In genomic region chr19:47471733-47472457, GRCh38 we compare ENCODE assay signal across 8 cellular contexts. TPM values are rescaled to one million over a fixed set of nuclear protein-coding genes. Genes with fewer than 3 reads are reported as not detected.
DNase-seq lines count a peak whose midpoint lies in the region; ATAC-seq and TF ChIP-seq lines count a peak whose summit lies in the region.

Gene SLC8A2, minus strand, starts transcription at chr19:47471893. Its CDS starts 5,490 bp downstream, at chr19:47466403.

- H3K9me3 Mint-ChIP-seq in chondrocyte (ENCODE audit: low read depth): no peaks in the 10 kb centered on the region

- peaks cover 3% of the 10 kb centered on the region for H3K36me3 Mint-ChIP-seq in chondrocyte (ENCODE audit: low read depth)

- ATAC-seq in left lobe of liver (peak; percentile 66), GM18868 (IDR thresholded peaks at IDR 0.05; ENCODE audit: unreplicated experiment) (no peak)

- H3K27me3 Mint-ChIP-seq in chondrocyte (ENCODE audit: low read depth): peaks cover 35% of the 10 kb centered on the region

- no peak for TF ChIP-seq CTCF in chondrocyte (IDR thresholded peaks at IDR 0.05)

- no peak within 1 kb of the TSS for H3K27ac Mint-ChIP-seq in chondrocyte (ENCODE audit: unreplicated experiment)

- peaks cover 12% of the 10 kb centered on the region for H3K4me1 Mint-ChIP-seq in chondrocyte (ENCODE audit: low read depth)

- peak; percentile 14 for DNase-seq in GM04504 (ENCODE audit: low read depth)
- peak; percentile 15 for DNase-seq in NCI-H2029 (lab: John Stamatoyannopoulos, UW)
- DNase-seq in activated CD4-positive, alpha-beta T cell treated with anti-CD3 and anti-CD28 coated beads for 24 hours (ENCODE audit: low read depth in 2 of 2): peak; percentile 32 to 36
- DNase-seq in chondrocyte (ENCODE audit: low spot score): no peak
- DNase-seq in left lobe of liver (ENCODE audit: low spot score): no peak
- DNase-seq in stimulated activated CD4-positive, alpha-beta T cell treated with anti-CD3 and anti-CD28 coated beads, TNF-alpha, amount 100 ng/mL, for 24 hours (ENCODE audit: low read depth in 3 of 3): peak; percentile 14 to 51 (median 22)
- DNase-seq in SKM-1 (lab: John Stamatoyannopoulos, UW; ENCODE audit: unreplicated experiment): no peak

- H3K4me3 Mint-ChIP-seq in chondrocyte (ENCODE audit: unreplicated experiment): peak within 1 kb of the TSS; percentile 31

RNA-seq across cellular contexts. Expression of gene SLC8A2, which starts in this region (rescaled TPM):
- total RNA-seq in chondrocyte (0.27 to 0.42 TPM (median 0.31 TPM) in 3 replicates), left lobe of liver (0.10 TPM)

Comparison
In these comparisons a context has a peak if more than half of its experiments do, and no peak if none do; other contexts are left out.
1. Peak in ATAC-seq in left lobe of liver; RNA of the gene not detected or under 1 TPM.
2. DNase-seq: peak in GM04504 (single experiment), NCI-H2029 (single experiment), activated CD4-positive, alpha-beta T cell treated with anti-CD3 and anti-CD28 coated beads for 24 hours (2 of 2) and stimulated activated CD4-positive, alpha-beta T cell treated with anti-CD3 and anti-CD28 coated beads, TNF-alpha, amount 100 ng/mL, for 24 hours (3 of 3); none in chondrocyte (single experiment), left lobe of liver (single experiment) and SKM-1 (single experiment).